In genomic region chr2:218021536-218022071, GRCh38 we compare ENCODE assay signal across 26 cellular contexts. TPM values are rescaled to one million over a fixed set of nuclear protein-coding genes. Genes with fewer than 3 reads are reported as not detected.
DNase-seq lines count a peak whose midpoint lies in the region; ATAC-seq and TF ChIP-seq lines count a peak whose summit lies in the region.
"Had no signal": no experiment of that assay in that cellular context is flagged by ENCODE, and none has a peak within 500 bp of the region (broad histone marks: within the 10 kb centered on the region; RNA-seq: fewer than 3 reads in every experiment).

No MANE protein-coding gene starts in this region.

- H3K4me1 ChIP-seq in BE2C (peaks cover 24% of the 10 kb centered on the region), ascending aorta (peaks cover 25 to 43% of the 10 kb centered on the region in 2 donors)
- H3K4me1 ChIP-seq: HAP-1, SJCRH30 had no signal

- H3K4me3 ChIP-seq in BE2C (ENCODE audit: low read depth, low read length) (no peak overlapping the region), ascending aorta (no peak overlapping the region)
- H3K4me3 ChIP-seq: HAP-1, MG63, SJCRH30 had no signal

- intact Hi-C loops in ascending aorta (cut with DNase I) (no loop called here), left ventricle myocardium superior (cut with micrococcal nuclease) (no loop called here), sciatic nerve (cut with DNase I) (no loop called here)
- intact Hi-C loops in activated CD4-positive, alpha-beta T cell treated with anti-CD3 and anti-CD28 coated beads for 36 hours (cut with DNase I, micrococcal nuclease) = no loop called here

- no peaks in the 10 kb centered on the region for H3K36me3 ChIP-seq in BE2C
- H3K36me3 ChIP-seq in ascending aorta = no peaks in the 10 kb centered on the region
- H3K36me3 ChIP-seq: brain microvascular endothelial cell, HAP-1, MG63, SJCRH30 had no signal

- DNase-seq in BE2C (peak; percentile 11), ascending aorta (ENCODE audit: low spot score in 2 of 2) (peak in 1 of 2 donors; percentile 80), left ventricle myocardium superior (peak; percentile 83), sciatic nerve (ENCODE audit: low spot score) (peak; percentile 56), NCI-H82 (lab: John Stamatoyannopoulos, UW) (no peak), middle frontal gyrus (ENCODE audit: extremely low spot score, low spot score) (no peak)
- no peak for DNase-seq in activated CD4-positive, alpha-beta T cell treated with anti-CD3 and anti-CD28 coated beads for 36 hours
- DNase-seq: activated T-cell treated with anti-CD3 and anti-CD28 coated beads, Interleukin-2, amount 50 U/mL, for 72 hours; brain microvascular endothelial cell; CD4-positive, CD25-positive, alpha-beta regulatory T cell; cortex of kidney; DMS153; GDM1; MG63; midbrain; NCI-H748 treated with DMSO at 0.1 percent for 48 hours; occipital lobe; SJCRH30; stimulated activated naive CD8-positive, alpha-beta T cell treated with anti-CD3 and anti-CD28 coated beads, Interleukin-15, Interleukin-2, amounts not matched to agents 100 U/mL and 50 U/mL, for 24 hours had no signal

- no peaks in the 10 kb centered on the region for H3K9me3 Mint-ChIP-seq in activated CD4-positive, alpha-beta T cell treated with anti-CD3 and anti-CD28 coated beads for 36 hours (ENCODE audit: low read depth)
- H3K9me3 Mint-ChIP-seq: activated naive CD4-positive, alpha-beta T cell treated with anti-CD3 and anti-CD28 coated beads, Interleukin-2, amount 50 U/mL, for 72 hours; activated T-cell treated with anti-CD3 and anti-CD28 coated beads, Interleukin-2, amount 50 U/mL, for 72 hours; CD4-positive, CD25-positive, alpha-beta regulatory T cell had no signal

- H3K4me3 Mint-ChIP-seq in activated CD4-positive, alpha-beta T cell treated with anti-CD3 and anti-CD28 coated beads for 36 hours = no peak overlapping the region
- H3K4me3 Mint-ChIP-seq: activated T-cell treated with anti-CD3 and anti-CD28 coated beads, Interleukin-2, amount 50 U/mL, for 72 hours; CD4-positive, CD25-positive, alpha-beta regulatory T cell had no signal

- no peak overlapping the region for H3K27ac Mint-ChIP-seq in activated CD4-positive, alpha-beta T cell treated with anti-CD3 and anti-CD28 coated beads for 36 hours
- H3K27ac Mint-ChIP-seq: activated naive CD4-positive, alpha-beta T cell treated with anti-CD3 and anti-CD28 coated beads, Interleukin-2, amount 50 U/mL, for 72 hours; activated T-cell treated with anti-CD3 and anti-CD28 coated beads, Interleukin-2, amount 50 U/mL, for 72 hours; CD4-positive, CD25-positive, alpha-beta regulatory T cell had no signal

- H3K27me3 Mint-ChIP-seq in activated CD4-positive, alpha-beta T cell treated with anti-CD3 and anti-CD28 coated beads for 36 hours = no peaks in the 10 kb centered on the region

- H3K9me3 ChIP-seq in BE2C (no peaks in the 10 kb centered on the region), ascending aorta (no peaks in the 10 kb centered on the region)
- H3K9me3 ChIP-seq: HAP-1, MG63, SJCRH30 had no signal

- H3K4me1 Mint-ChIP-seq in activated CD4-positive, alpha-beta T cell treated with anti-CD3 and anti-CD28 coated beads for 36 hours = no peaks in the 10 kb centered on the region
- H3K4me1 Mint-ChIP-seq: CD4-positive, CD25-positive, alpha-beta regulatory T cell had no signal

- H3K36me3 Mint-ChIP-seq in activated CD4-positive, alpha-beta T cell treated with anti-CD3 and anti-CD28 coated beads for 36 hours (ENCODE audit: low read depth) = no peaks in the 10 kb centered on the region
- H3K36me3 Mint-ChIP-seq: activated naive CD4-positive, alpha-beta T cell treated with anti-CD3 and anti-CD28 coated beads, Interleukin-2, amount 50 U/mL, for 72 hours; CD4-positive, CD25-positive, alpha-beta regulatory T cell had no signal

- no peak for TF ChIP-seq CTCF in BE2C (IDR thresholded peaks at IDR 0.05; ENCODE audit: low read depth, low read length)
- TF ChIP-seq CTCF in ascending aorta (IDR thresholded peaks at IDR 0.05) = no peak

- peak; percentile 74 for ATAC-seq in left ventricle myocardium superior
- no peak for ATAC-seq in sciatic nerve
- ATAC-seq in activated CD4-positive, alpha-beta T cell treated with anti-CD3 and anti-CD28 coated beads for 36 hours = no peak
- no peak for ATAC-seq in HG02884 (IDR thresholded peaks at IDR 0.05; ENCODE audit: unreplicated experiment)
- ATAC-seq: activated CD4-positive, CD25-positive, alpha-beta regulatory T cell treated with anti-CD3 and anti-CD28 coated beads, Interleukin-2, amount 50 U/mL, for 24 hours; activated naive CD4-positive, alpha-beta T cell treated with anti-CD3 and anti-CD28 coated beads, Interleukin-2, amount 50 U/mL, for 72 hours; activated T-cell treated with anti-CD3 and anti-CD28 coated beads, Interleukin-2, amount 50 U/mL, for 72 hours; stimulated activated naive CD8-positive, alpha-beta T cell treated with anti-CD3 and anti-CD28 coated beads, Interleukin-15, Interleukin-2, amounts not matched to agents 100 U/mL and 50 U/mL, for 24 hours had no signal

- H3K27ac ChIP-seq in ascending aorta = peak overlapping the region; percentile 62 to 77
- H3K27ac ChIP-seq: brain microvascular endothelial cell, HL-60, SJCRH30 had no signal

- POLR2A ChIA-PET in activated CD4-positive, alpha-beta T cell treated with anti-CD3 and anti-CD28 coated beads for 36 hours (lab: Charles Lee) = no interaction called here

- CTCF ChIA-PET in activated CD4-positive, alpha-beta T cell treated with anti-CD3 and anti-CD28 coated beads for 36 hours (lab: Charles Lee) = no interaction called here

- H3K27me3 ChIP-seq in BE2C = no peaks in the 10 kb centered on the region
- H3K27me3 ChIP-seq in ascending aorta = no peaks in the 10 kb centered on the region
- H3K27me3 ChIP-seq: brain microvascular endothelial cell, MG63, SJCRH30 had no signal

RNA-seq across cellular contexts. Expression of gene TNS1, which starts 18.8 kb away (rescaled TPM):
- 65.0 TPM for polyA plus RNA-seq in BE2C (2012; ENCODE audit: insufficient read depth, insufficient read length, low read depth)
- total RNA-seq in ascending aorta (1,334 TPM), left ventricle myocardium superior (783 TPM), sciatic nerve (703 TPM)
- total RNA-seq in activated CD4-positive, alpha-beta T cell treated with anti-CD3 and anti-CD28 coated beads for 36 hours = under 1 TPM; 0.64 to 0.88 TPM
- polyA plus RNA-seq: CD4-positive, CD25-positive, alpha-beta regulatory T cell had no signal

RNA-seq across cellular contexts. Expression of gene RUFY4, which starts 47.4 kb away (rescaled TPM):
- polyA plus RNA-seq in BE2C (2012; ENCODE audit: insufficient read depth, insufficient read length, low read depth) = not detected
- total RNA-seq in ascending aorta (not detected), left ventricle myocardium superior (not detected), sciatic nerve (0.36 TPM)
- total RNA-seq in activated CD4-positive, alpha-beta T cell treated with anti-CD3 and anti-CD28 coated beads for 36 hours = 1 to 10 TPM; 1.6 to 1.7 TPM
- total RNA-seq: activated CD8-positive, alpha-beta memory T cell treated with anti-CD3 and anti-CD28 coated beads for 36 hours; endothelial cell of umbilical vein; SJCRH30 had no signal
- polyA plus RNA-seq: endothelial cell of umbilical vein had no signal

Comparison
In these comparisons a context has a peak if more than half of its experiments do, and no peak if none do; other contexts are left out.
1. DNase-seq: peak in BE2C (single experiment), left ventricle myocardium superior (single experiment) and sciatic nerve (single experiment); none in activated CD4-positive, alpha-beta T cell treated with anti-CD3 and anti-CD28 coated beads for 36 hours (single experiment), NCI-H82 (single experiment) and middle frontal gyrus (single experiment).
2. RNA of gene TNS1, which starts 18.8 kb away (total RNA-seq): 1,334 TPM in ascending aorta (single experiment), 783 TPM in left ventricle myocardium superior (single experiment) and 703 TPM in sciatic nerve (single experiment); 0.64 to 0.88 TPM in activated CD4-positive, alpha-beta T cell treated with anti-CD3 and anti-CD28 coated beads for 36 hours; every median in the first group is over 100 times any median in the second.